ENCODE assay signal across 9 cellular contexts in the genomic region with DNA sequence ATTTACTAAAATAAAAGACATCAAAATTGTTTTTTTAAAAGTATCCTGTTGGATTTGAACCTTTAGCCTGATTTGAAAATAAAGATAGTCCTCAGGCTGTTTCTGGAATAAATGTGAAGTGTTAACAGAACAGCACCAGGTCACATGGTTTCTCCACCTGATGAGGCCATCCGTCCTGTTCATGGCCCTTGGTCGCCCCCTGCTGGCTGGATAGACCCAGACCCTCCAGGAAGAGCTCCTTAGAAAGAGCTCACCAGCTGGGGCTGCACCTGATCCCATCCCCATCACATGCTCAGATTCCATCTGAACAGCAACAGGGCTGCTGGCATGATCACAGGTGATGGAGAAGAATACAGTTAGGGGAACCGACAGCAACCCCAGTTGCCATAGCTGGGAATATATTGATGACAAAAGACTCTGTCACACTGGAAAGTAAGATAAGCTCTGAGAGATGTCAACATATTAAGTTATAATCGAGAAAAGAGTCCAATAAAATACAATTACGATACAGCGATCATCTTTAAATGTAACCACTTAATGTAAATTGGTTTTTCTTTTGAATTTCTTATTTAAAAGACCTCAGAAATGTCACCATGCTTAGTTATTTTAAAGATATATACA. TPM values are rescaled to one million over a fixed set of nuclear protein-coding genes. Genes with fewer than 3 reads are reported as not detected.
A peak's percentile ranks its signal among the peaks of the same experiment; 100 is the strongest.
DNase-seq lines count a peak whose midpoint lies in the region; ATAC-seq lines count a peak whose summit lies in the region.
"Had no signal": no experiment of that assay in that cellular context is flagged by ENCODE, and none has a peak within 500 bp of the region (broad histone marks: within the 10 kb centered on the region; RNA-seq: fewer than 3 reads in every experiment).

No MANE protein-coding gene starts in this region.

- no peak overlapping the region for H2AK5ac ChIP-seq in mesendoderm (ENCODE audit: low read length)

- no peak overlapping the region for H3K4ac ChIP-seq in mesendoderm (ENCODE audit: low read depth, low read length)

- H3K27ac ChIP-seq in mesendoderm (ENCODE audit: low read depth, low read length): no peak overlapping the region

- H3K4me3 ChIP-seq in mesendoderm (ENCODE audit: low read length): no peak overlapping the region

- peak; percentile 99 for ATAC-seq in GM19468 (IDR thresholded peaks at IDR 0.05; ENCODE audit: extremely low read depth, unreplicated experiment)
- peak; percentile 97 for ATAC-seq in HG03565 (IDR thresholded peaks at IDR 0.05; ENCODE audit: unreplicated experiment)
- peak; percentile 99 for ATAC-seq in effector memory CD8-positive, alpha-beta T cell (replicated peaks)

- H3K27ac Mint-ChIP-seq in effector memory CD8-positive, alpha-beta T cell: peak overlapping the region in 1 of 2 donors; percentile 22
- H3K27ac Mint-ChIP-seq: activated naive CD8-positive, alpha-beta T cell had no signal

- no peak overlapping the region for H4K8ac ChIP-seq in mesendoderm (ENCODE audit: low read depth, low read length)

- no peak overlapping the region for H3K18ac ChIP-seq in mesendoderm (ENCODE audit: low read length)

- DNase-seq in Caki2 (ENCODE audit: low read depth) (peak; percentile 42), NCI-H774 (lab: John Stamatoyannopoulos, UW) (peak; percentile 66), mesendoderm (peak; percentile 90)
- DNase-seq in activated CD8-positive, alpha-beta memory T cell treated with anti-CD3 and anti-CD28 coated beads for 1 hour (ENCODE audit: extremely low read depth in 1 of 2, low read depth in 1 of 2): peak; percentile 57 to 81
- DNase-seq in effector memory CD8-positive, alpha-beta T cell: peak; percentile 75 to 80 (median 80)
- DNase-seq in stimulated activated CD8-positive, alpha-beta memory T cell treated with anti-CD3 and anti-CD28 coated beads, Interleukin-4, amount 100 ng/mL, for 24 hours (ENCODE audit: low read depth): peak; percentile 84

- H3K4me2 ChIP-seq in mesendoderm (ENCODE audit: low read length): no peak overlapping the region

- H3K79me2 ChIP-seq in mesendoderm (ENCODE audit: control insufficient read depth, insufficient read depth, low read length): no peaks in the 10 kb centered on the region

- in situ Hi-C loops in Caki2 (cut with HindIII; ENCODE audit: low pct_unique_long_range_greater_than_20kb, low sequenced_read_pairs): no loop called here

- H3K79me1 ChIP-seq in mesendoderm (ENCODE audit: low read length): no peaks in the 10 kb centered on the region

- no peak overlapping the region for H3K4me3 Mint-ChIP-seq in effector memory CD8-positive, alpha-beta T cell
- H3K4me3 Mint-ChIP-seq: activated naive CD8-positive, alpha-beta T cell had no signal

- peaks cover 0 to 2% of the 10 kb centered on the region in 2 donors for H3K4me1 Mint-ChIP-seq in effector memory CD8-positive, alpha-beta T cell (ENCODE audit: low read depth in 2 of 2)

- H3K36me3 Mint-ChIP-seq in effector memory CD8-positive, alpha-beta T cell (ENCODE audit: insufficient read depth): no peaks in the 10 kb centered on the region
- H3K36me3 Mint-ChIP-seq: activated naive CD8-positive, alpha-beta T cell had no signal

- H2BK15ac ChIP-seq in mesendoderm (replicated peaks; ENCODE audit: low read depth): no peak overlapping the region

- no peak overlapping the region for H3K9ac ChIP-seq in mesendoderm (ENCODE audit: low read length)

- no peak overlapping the region for H2BK5ac ChIP-seq in mesendoderm (ENCODE audit: low read length)

- H3K27me3 ChIP-seq in mesendoderm (ENCODE audit: insufficient read depth, low read length, poor library complexity): no peaks in the 10 kb centered on the region

- H3K36me3 ChIP-seq in mesendoderm (ENCODE audit: control insufficient read depth, insufficient read depth, low read length): no peaks in the 10 kb centered on the region

- no CpG with 5 or more reads among the region's 6 CpGs for WGBS in mesendoderm (ENCODE audit: extremely low coverage, insufficient coverage, low lambda C conversion rate)

- H3K27me3 Mint-ChIP-seq in effector memory CD8-positive, alpha-beta T cell: peaks cover 11 to 28% of the 10 kb centered on the region in 2 donors
- H3K27me3 Mint-ChIP-seq: activated naive CD8-positive, alpha-beta T cell had no signal

- H3K4me1 ChIP-seq in mesendoderm (ENCODE audit: control insufficient read depth, low read depth, low read length): no peaks in the 10 kb centered on the region

- H3K23ac ChIP-seq in mesendoderm (ENCODE audit: low read length): no peak overlapping the region

- H4K5ac ChIP-seq in mesendoderm (ENCODE audit: low read length): no peak overlapping the region

- H2BK120ac ChIP-seq in mesendoderm (ENCODE audit: low read depth, low read length): no peak overlapping the region

- no peaks in the 10 kb centered on the region for H3K9me3 Mint-ChIP-seq in effector memory CD8-positive, alpha-beta T cell

- no peak overlapping the region for H3K56ac ChIP-seq in mesendoderm (ENCODE audit: low read length)

RNA-seq across cellular contexts. Expression of a gene that starts 4.8 kb away (rescaled TPM):
- not detected in 2 replicates for total RNA-seq in Caki2 (2014; rRNA removed; shearing (Covaris generic); ENCODE audit: low replicate concordance)
- not detected for polyA plus RNA-seq in mesendoderm (2013, experiment 1 of 2)
- polyA plus RNA-seq in mesendoderm (2013, experiment 2 of 2): not detected

RNA-seq across cellular contexts. Expression of a gene that starts 18.4 kb away (rescaled TPM):
- total RNA-seq in Caki2 (2014; rRNA removed; shearing (Covaris generic); ENCODE audit: low replicate concordance): not detected in 2 replicates
- polyA plus RNA-seq in mesendoderm (2013, experiment 1 of 2): not detected
- polyA plus RNA-seq in mesendoderm (2013, experiment 2 of 2): not detected

RNA-seq across cellular contexts. Expression of a gene that starts 41.7 kb away (rescaled TPM):
- not detected in 2 replicates for total RNA-seq in Caki2 (2014; rRNA removed; shearing (Covaris generic); ENCODE audit: low replicate concordance)
- polyA plus RNA-seq in mesendoderm (2013, experiment 1 of 2): not detected
- polyA plus RNA-seq in mesendoderm (2013, experiment 2 of 2): not detected

RNA-seq across cellular contexts. Expression of a gene that starts 55.4 kb away (rescaled TPM):
- total RNA-seq in Caki2 (2014; rRNA removed; shearing (Covaris generic); ENCODE audit: low replicate concordance): 0.84 and 1.3 TPM in 2 replicates
- polyA plus RNA-seq in mesendoderm (2013, experiment 1 of 2): 6.7 TPM
- polyA plus RNA-seq in mesendoderm (2013, experiment 2 of 2): 6.4 TPM

RNA-seq across cellular contexts. Expression of a gene that starts 58.2 kb away (rescaled TPM):
- not detected in 2 replicates for total RNA-seq in Caki2 (2014; rRNA removed; shearing (Covaris generic); ENCODE audit: low replicate concordance)
- polyA plus RNA-seq in mesendoderm (2013, experiment 1 of 2): not detected
- polyA plus RNA-seq in mesendoderm (2013, experiment 2 of 2): not detected
